ENCODE assay signal across 8 cellular contexts in genomic region chr6:143940011-143940597, GRCh38.
A peak's percentile ranks its signal among the peaks of the same experiment; 100 is the strongest.
DNase-seq lines count a peak whose midpoint lies in the region; ATAC-seq and TF ChIP-seq lines count a peak whose summit lies in the region.

No MANE protein-coding gene starts in this region.

- POLR2A ChIA-PET in GM10248 (lab: Yijun Ruan, JAX) (no interaction called here), RWPE1 (lab: Yijun Ruan, JAX; ENCODE audit: low non-redundant PET) (no interaction called here)

- DNase-seq in GM10248 (ENCODE audit: extremely low spot score) (peak; percentile 81), HS-27A (ENCODE audit: low read depth) (peak; percentile 17), RWPE1 (ENCODE audit: low spot score) (peak; percentile 62), kidney glomerular epithelial cell (lab: John Stamatoyannopoulos, UW) (peak; percentile 70), nucleus accumbens (lab: John Stamatoyannopoulos, UW) (no peak)
- peak in 1 of 2 donors; percentile 61 for DNase-seq in activated naive CD4-positive, alpha-beta T cell treated with anti-CD3 and anti-CD28 coated beads, Interleukin-2, amount 50 U/mL, for 72 hours (ENCODE audit: low spot score in 2 of 2)
- peak; percentile 11 to 13 for DNase-seq in stimulated activated CD8-positive, alpha-beta memory T cell treated with anti-CD3 and anti-CD28 coated beads, Interleukin-4, amount 100 ng/mL, for 4 hours (ENCODE audit: low read depth in 2 of 2, low spot score in 1 of 2)

- ATAC-seq in GM21526 (IDR thresholded peaks at IDR 0.05; ENCODE audit: low FRiP score, unreplicated experiment), result peak; percentile 98
- ATAC-seq in activated naive CD4-positive, alpha-beta T cell treated with anti-CD3 and anti-CD28 coated beads, Interleukin-2, amount 50 U/mL, for 72 hours, result peak; percentile 82 to 89

- no peak overlapping the region for H3K27ac ChIP-seq in RWPE1

- H3K9me3 Mint-ChIP-seq in activated naive CD4-positive, alpha-beta T cell treated with anti-CD3 and anti-CD28 coated beads, Interleukin-2, amount 50 U/mL, for 72 hours, result no peaks in the 10 kb centered on the region

- no peak overlapping the region for H3K27ac Mint-ChIP-seq in activated naive CD4-positive, alpha-beta T cell treated with anti-CD3 and anti-CD28 coated beads, Interleukin-2, amount 50 U/mL, for 72 hours

- H3K36me3 Mint-ChIP-seq in activated naive CD4-positive, alpha-beta T cell treated with anti-CD3 and anti-CD28 coated beads, Interleukin-2, amount 50 U/mL, for 72 hours, result no peaks in the 10 kb centered on the region

- CTCF ChIA-PET in GM10248 (lab: Yijun Ruan, JAX) (interaction anchor here (0.6 to 5.6 kb wide), 63 partner anchors 9 to 429 kb away, joined by 3 to 27 read pairs (median 4); partner anchors contain the start of genes FUCA2, LTV1, PLAGL1 and ZC2HC1B), RWPE1 (lab: Yijun Ruan, JAX) (interaction anchor here (0.6 to 1.3 kb wide), 9 partner anchors 10 to 598 kb away, joined by 3 to 4 read pairs (median 3); no protein-coding TSS in a partner anchor)

- TF ChIP-seq CTCF in GM10248 (IDR thresholded peaks at IDR 0.05; ENCODE audit: control extremely low read depth, extremely low read depth, low read depth, missing control alignments) (peak; percentile 62), RWPE1 (conservative IDR thresholded peaks at IDR 0.05; ENCODE audit: low read depth) (peak; percentile 34)

Comparison
In these comparisons a context has a peak if more than half of its experiments do, and no peak if none do; other contexts are left out.
1. DNase-seq: peak in GM10248 (single experiment), HS-27A (single experiment), RWPE1 (single experiment), kidney glomerular epithelial cell (single experiment) and stimulated activated CD8-positive, alpha-beta memory T cell treated with anti-CD3 and anti-CD28 coated beads, Interleukin-4, amount 100 ng/mL, for 4 hours (2 of 2); none in nucleus accumbens (0 of 56).